ENCODE assay signal across 22 cellular contexts in genomic region chr1:239982762-239983161, GRCh38.
"Had no signal": no experiment of that assay in that cellular context is flagged by ENCODE, and none has a peak within 500 bp of the region (broad histone marks: within the 10 kb centered on the region; RNA-seq: fewer than 3 reads in every experiment).

No MANE protein-coding gene starts in this region.

- H3K27me3 Mint-ChIP-seq: activated CD4-positive, alpha-beta memory T cell treated with anti-CD3 and anti-CD28 coated beads, Interleukin-2, amount 10 ng/mL, durations not matched to agents 7 days and 5 days; activated CD4-positive, alpha-beta T cell treated with anti-CD3 and anti-CD28 coated beads for 36 hours had no signal

- H3K4me3 Mint-ChIP-seq: activated CD4-positive, alpha-beta memory T cell treated with anti-CD3 and anti-CD28 coated beads, Interleukin-2, amount 10 ng/mL, durations not matched to agents 7 days and 5 days; activated CD4-positive, alpha-beta T cell treated with anti-CD3 and anti-CD28 coated beads for 36 hours; activated naive CD4-positive, alpha-beta T cell treated with anti-CD3 and anti-CD28 coated beads for 36 hours; activated naive CD8-positive, alpha-beta T cell; activated T-helper 17 cell treated with anti-CD3 and anti-CD28 coated beads, Interleukin-2, amount 50 U/mL, for 72 hours had no signal

- ATAC-seq: activated CD4-positive, alpha-beta T cell treated with anti-CD3 and anti-CD28 coated beads for 36 hours; activated T-helper 17 cell treated with anti-CD3 and anti-CD28 coated beads, Interleukin-2, amount 50 U/mL, for 72 hours had no signal

- H3K27ac ChIP-seq: VCaP had no signal

- H3K27ac Mint-ChIP-seq: activated CD4-positive, alpha-beta memory T cell treated with anti-CD3 and anti-CD28 coated beads, Interleukin-2, amount 10 ng/mL, durations not matched to agents 7 days and 5 days; activated CD4-positive, alpha-beta T cell treated with anti-CD3 and anti-CD28 coated beads for 36 hours; activated naive CD4-positive, alpha-beta T cell treated with anti-CD3 and anti-CD28 coated beads for 36 hours; activated naive CD8-positive, alpha-beta T cell; activated T-helper 17 cell treated with anti-CD3 and anti-CD28 coated beads, Interleukin-2, amount 50 U/mL, for 72 hours had no signal

- DNase-seq: activated CD4-positive, alpha-beta memory T cell treated with anti-CD3 and anti-CD28 coated beads, Interleukin-2, amount 10 ng/mL, durations not matched to agents 7 days and 5 days; activated CD4-positive, alpha-beta T cell treated with anti-CD3 and anti-CD28 coated beads for 36 hours; activated CD4-positive, alpha-beta T cell treated with anti-CD3 and anti-CD28 coated beads, Interleukin-2, amount 50 U/mL, for 1 hour; activated CD4-positive, CD25-positive, alpha-beta regulatory T cell; activated gamma-delta T cell; activated naive CD4-positive, alpha-beta T cell treated with anti-CD3 and anti-CD28 coated beads for 36 hours; activated T-cell treated with anti-CD3 and anti-CD28 coated beads for 4 hours; activated T-cell treated with anti-CD3 and anti-CD28 coated beads, Interleukin-2, amount 50 U/mL, for 48 hours; Kasumi-1; KBM-7; NCI-H1092; NCI-H1417; NCI-H1930; NCI-H345; NCI-H510A; NCI-H526 treated with DMSO at 0.1 percent for 48 hours; NCI-H82; SIG-M5; T-helper 1 cell had no signal

- H3K36me3 Mint-ChIP-seq: activated naive CD8-positive, alpha-beta T cell had no signal

- H3K4me1 Mint-ChIP-seq: activated CD4-positive, alpha-beta memory T cell treated with anti-CD3 and anti-CD28 coated beads, Interleukin-2, amount 10 ng/mL, durations not matched to agents 7 days and 5 days; activated CD4-positive, alpha-beta T cell treated with anti-CD3 and anti-CD28 coated beads for 36 hours; activated T-helper 17 cell treated with anti-CD3 and anti-CD28 coated beads, Interleukin-2, amount 50 U/mL, for 72 hours had no signal
